Comparison of ENCODE assay signal across 12 cellular contexts in genomic region chr5:180208038-180208434, GRCh38. TPM values are rescaled to one million over a fixed set of nuclear protein-coding genes. Genes with fewer than 3 reads are reported as not detected.
A peak's percentile ranks its signal among the peaks of the same experiment; 100 is the strongest.
DNase-seq lines count a peak whose midpoint lies in the region; ATAC-seq and TF ChIP-seq lines count a peak whose summit lies in the region.
"Had no signal": no experiment of that assay in that cellular context is flagged by ENCODE, and none has a peak within 500 bp of the region (broad histone marks: within the 10 kb centered on the region; RNA-seq: fewer than 3 reads in every experiment).

No MANE protein-coding gene starts in this region.

- no peak for TF ChIP-seq CTCF in Panc1 (IDR thresholded peaks at IDR 0.05)
- no peak for TF ChIP-seq CTCF in esophagus muscularis mucosa (IDR thresholded peaks at IDR 0.05)
- no peak for TF ChIP-seq CTCF in retinal pigment epithelial cell (conservative IDR thresholded peaks at IDR 0.05; ENCODE audit: low read depth, low read length)

- H3K4me3 ChIP-seq in Panc1 (ENCODE audit: low read depth in 2 of 2, low read length in 2 of 2) (peak overlapping the region; percentile 43 to 46; a peak in 3 of 4 replicates), esophagus muscularis mucosa (peak overlapping the region; percentile 49 to 65 (median 50)), retinal pigment epithelial cell (ENCODE audit: low read length) (peak overlapping the region; percentile 37)
- H3K4me3 ChIP-seq: ovary had no signal

- 30% methylated on average over 14 of the region's 14 CpGs for WGBS in esophagus muscularis mucosa

- intact Hi-C loops in Panc1 (cut with micrococcal nuclease; ENCODE audit: unreplicated experiment), result loop anchor here (5.0 to 10.0 kb wide), 2 partner anchors 81 to 117 kb away; no protein-coding TSS in a partner anchor
- intact Hi-C loops in esophagus muscularis mucosa (cut with DNase I), result loop anchor here (5.0 kb wide), 1 partner anchor 81 kb away; no protein-coding TSS in a partner anchor

- CTCF ChIA-PET in Panc1 (lab: Charles Lee), result interaction anchor here (1.0 to 1.5 kb wide), 2 partner anchors 25 to 77 kb away, joined by 3 read pairs; no protein-coding TSS in a partner anchor

- H3K27me3 ChIP-seq in Panc1 (ENCODE audit: control insufficient read depth, insufficient read depth, low read length), result no peaks in the 10 kb centered on the region
- peaks cover 0 to 73% (median 10%) of the 10 kb centered on the region in 4 donors for H3K27me3 ChIP-seq in esophagus muscularis mucosa
- H3K27me3 ChIP-seq: ovary had no signal

- ATAC-seq in Panc1, result no peak
- ATAC-seq in HG02642 (IDR thresholded peaks at IDR 0.05; ENCODE audit: poor library complexity, unreplicated experiment), result no peak

- POLR2A ChIA-PET in Panc1 (lab: Charles Lee), result no interaction called here

- in situ Hi-C loops in Panc1 (cut with HindIII; ENCODE audit: low pct_unique_long_range_greater_than_20kb, low sequenced_read_pairs), result no loop called here

- H3K4me1 ChIP-seq in Panc1 (ENCODE audit: control insufficient read depth, insufficient read depth, low read length) (peaks cover 6% of the 10 kb centered on the region; the same call in 1 of the 2 replicates), esophagus muscularis mucosa (peaks cover 0 to 23% (median 15%) of the 10 kb centered on the region in 4 donors)

- H3K9me3 ChIP-seq in Panc1 (ENCODE audit: control insufficient read depth, insufficient read depth, low read depth, low read length) (no peaks in the 10 kb centered on the region), esophagus muscularis mucosa (no peaks in the 10 kb centered on the region)
- H3K9me3 ChIP-seq: ovary had no signal

- TF ChIP-seq POLR2A in esophagus muscularis mucosa (IDR thresholded peaks at IDR 0.05; ENCODE audit: low read depth), result no peak

- H3K36me3 ChIP-seq in Panc1 (ENCODE audit: control insufficient read depth, insufficient read depth, low read length) (no peaks in the 10 kb centered on the region), esophagus muscularis mucosa (no peaks in the 10 kb centered on the region)
- H3K36me3 ChIP-seq: ovary had no signal

- no peak for TF ChIP-seq EP300 in esophagus muscularis mucosa (IDR thresholded peaks at IDR 0.05)

- BruUV-seq in Panc1 (replicated peaks; lab: Mats Ljungman, UMichigan), result no TSS peak

- no peak overlapping the region for H3K27ac ChIP-seq in Panc1 (ENCODE audit: low read length)
- H3K27ac ChIP-seq in esophagus muscularis mucosa (replicated peaks in 1 of 4), result peak overlapping the region in 1 of 4 donors; percentile 30
- H3K27ac ChIP-seq: 22Rv1, ovary had no signal

- DNase-seq in DMS 273 (lab: John Stamatoyannopoulos, UW; ENCODE audit: unreplicated experiment), result peak; percentile 23
- no peak for DNase-seq in DMS 273 treated with DMSO at 0.1 percent for 48 hours (lab: John Stamatoyannopoulos, UW)
- DNase-seq in Panc1 (ENCODE audit: low read depth, low spot score), result no peak
- DNase-seq in esophagus muscularis mucosa (ENCODE audit: extremely low spot score), result no peak
- DNase-seq in retinal pigment epithelial cell (ENCODE audit: low read depth), result no peak
- no peak for DNase-seq in stimulated activated CD4-positive, alpha-beta T cell treated with anti-CD3 and anti-CD28 coated beads, Interleukin-2, amount 100 ng/mL, for 48 hours
- DNase-seq in NCI-H1694 treated with DMSO at 0.1 percent for 48 hours (lab: John Stamatoyannopoulos, UW), result no peak
- DNase-seq: NCI-H1092, ovary had no signal

RNA-seq across cellular contexts. Expression of gene RASGEF1C, which starts 1.0 kb away (rescaled TPM):
- total RNA-seq in Panc1 (2021; ENCODE audit: unreplicated experiment) (0.49 TPM), esophagus muscularis mucosa (1 to 10 TPM; 1.2 to 3.1 (median 2.5) TPM)
- 0.88 TPM for polyA plus RNA-seq in Panc1 (2012; ENCODE audit: insufficient read length)
- total RNA-seq: glomerular endothelial cell had no signal
